In the genomic region with DNA sequence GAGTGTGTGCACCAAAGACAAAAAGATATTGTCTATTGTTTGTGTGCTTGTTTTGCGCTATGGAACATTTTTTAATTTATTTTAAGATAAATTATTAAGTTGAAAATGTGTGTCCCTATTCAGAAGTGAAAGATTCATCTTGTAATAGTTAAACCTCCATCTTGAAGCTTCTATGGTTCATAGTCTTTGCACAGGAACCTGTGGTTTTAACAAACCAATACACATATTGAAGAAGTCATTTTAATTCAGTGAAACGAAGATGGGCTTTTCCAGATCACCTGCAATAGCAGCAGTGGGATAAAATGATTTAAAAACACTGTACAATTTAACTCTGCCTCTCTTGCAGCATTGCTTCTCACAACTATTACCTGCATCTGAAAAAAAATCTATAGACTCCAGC, we compare ENCODE assay signal across 20 cellular contexts.
"Had no signal": no experiment of that assay in that cellular context is flagged by ENCODE, and none has a peak within 500 bp of the region (broad histone marks: within the 10 kb centered on the region; RNA-seq: fewer than 3 reads in every experiment).

No MANE protein-coding gene starts in this region.

- H3K4me1 Mint-ChIP-seq: memory B cell, mesothelial cell of epicardium, naive B cell, neural crest cell had no signal

- H3K9me3 Mint-ChIP-seq: dendritic cell treated with granulocyte-macrophage colony-stimulating factor and Interleukin-4, amounts not matched to agents 40 ng/mL and 50 ng/mL, for 4 days; effector memory CD8-positive, alpha-beta T cell; memory B cell; mesothelial cell of epicardium; naive B cell; neural crest cell had no signal

- H3K27me3 Mint-ChIP-seq: dendritic cell treated with granulocyte-macrophage colony-stimulating factor and Interleukin-4, amounts not matched to agents 40 ng/mL and 50 ng/mL, for 4 days; effector memory CD8-positive, alpha-beta T cell; memory B cell; naive B cell had no signal

- ATAC-seq: effector memory CD8-positive, alpha-beta T cell; left lobe of liver; lower lobe of right lung; upper lobe of right lung had no signal

- DNase-seq: cerebellar nuclear complex; effector memory CD8-positive, alpha-beta T cell; foreskin melanocyte; heart left ventricle; hippocampal formation; kidney glomerular epithelial cell; lower lobe of right lung; naive B cell; posterior cingulate gyrus; small intestine; stimulated activated CD4-positive, alpha-beta T cell treated with anti-CD3 and anti-CD28 coated beads, Interleukin-12 subunit alpha, Interleukin-12 subunit beta, amount 100 ng/mL, for 4 hours; stimulated activated naive CD4-positive, alpha-beta T cell treated with Interleukin-2 at 50 U/mL for 16 hours; tibial artery; upper lobe of right lung had no signal

- H3K9me3 ChIP-seq: heart left ventricle, lower lobe of right lung, right atrium auricular region, tibial artery, upper lobe of right lung had no signal

- H3K27ac ChIP-seq: lower lobe of right lung, tibial artery, upper lobe of right lung had no signal

- H3K4me3 ChIP-seq: heart left ventricle, lower lobe of right lung, right atrium auricular region, tibial artery, upper lobe of right lung had no signal

- H3K4me3 Mint-ChIP-seq: dendritic cell treated with granulocyte-macrophage colony-stimulating factor and Interleukin-4, amounts not matched to agents 40 ng/mL and 50 ng/mL, for 4 days; effector memory CD8-positive, alpha-beta T cell; memory B cell; mesothelial cell of epicardium; naive B cell; neural crest cell had no signal

- H3K27ac Mint-ChIP-seq: dendritic cell treated with granulocyte-macrophage colony-stimulating factor and Interleukin-4, amounts not matched to agents 40 ng/mL and 50 ng/mL, for 4 days; effector memory CD8-positive, alpha-beta T cell; memory B cell; mesothelial cell of epicardium had no signal

- H3K27me3 ChIP-seq: heart left ventricle, right atrium auricular region, tibial artery, upper lobe of right lung had no signal

- H3K4me1 ChIP-seq: tibial artery had no signal
